8 cellular contexts compared by ENCODE assay signal in genomic region chr22:43869001-43869400, GRCh38. TPM values are rescaled to one million over a fixed set of nuclear protein-coding genes. Genes with fewer than 3 reads are reported as not detected.
"Had no signal": no experiment of that assay in that cellular context is flagged by ENCODE, and none has a peak within 500 bp of the region (broad histone marks: within the 10 kb centered on the region; RNA-seq: fewer than 3 reads in every experiment).

No MANE protein-coding gene starts in this region.

RNA-seq across cellular contexts. Expression of gene SULT4A1, which starts 6.7 kb away (rescaled TPM):
- total RNA-seq: HepG2, OCI-LY7, PC-3, RPMI7951, SJSA1 had no signal

RNA-seq across cellular contexts. Expression of gene PNPLA5, which starts 22.8 kb away (rescaled TPM):
- total RNA-seq: HepG2, HT1080, PC-3, Peyer's patch, Right ventricle myocardium inferior, RPMI7951, SJSA1 had no signal

RNA-seq across cellular contexts. Expression of gene PNPLA3, which starts 54.6 kb away (rescaled TPM):
- total RNA-seq: OCI-LY7 had no signal

RNA-seq across cellular contexts. Expression of gene EFCAB6, which starts 56.9 kb away (rescaled TPM):
- total RNA-seq: HepG2, HT1080 had no signal
